ENCODE assay signal across 38 cellular contexts in the genomic region with DNA sequence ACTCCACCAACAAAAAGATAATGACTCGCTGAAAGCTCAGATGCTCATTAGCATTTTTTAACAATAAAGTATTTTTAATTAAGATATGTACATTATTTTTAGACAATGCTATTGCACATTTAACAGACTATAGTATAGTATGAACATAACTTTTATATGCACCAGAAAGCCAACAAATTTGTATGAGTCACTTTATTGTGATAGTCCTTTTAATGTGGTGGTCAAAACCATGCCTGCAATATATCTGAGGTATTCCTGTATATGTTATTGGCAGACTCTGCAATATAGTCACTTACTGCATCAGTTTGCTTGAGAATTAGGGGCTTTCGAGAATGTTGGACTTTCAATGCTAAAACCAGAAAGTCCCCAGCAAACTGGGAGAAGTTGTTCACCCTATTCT. TPM values are rescaled to one million over a fixed set of nuclear protein-coding genes. Genes with fewer than 3 reads are reported as not detected.
"Had no signal": no experiment of that assay in that cellular context is flagged by ENCODE, and none has a peak within 500 bp of the region (broad histone marks: within the 10 kb centered on the region; RNA-seq: fewer than 3 reads in every experiment).

No MANE protein-coding gene starts in this region.

- H3K27me3 ChIP-seq: MG63 had no signal

- DNase-seq: Karpas-422, Kasumi-1, MG63, MM.1S, MV-4-11, NCI-H1048, NCI-H1092, NCI-H1092 treated with DMSO at 0.1 percent for 48 hours, NCI-H1105, NCI-H1105 treated with DMSO at 0.1 percent for 48 hours, NCI-H1417, NCI-H1417 treated with DMSO at 0.1 percent for 48 hours, NCI-H1436, NCI-H1436 treated with DMSO at 0.1 percent for 48 hours, NCI-H146, NCI-H1694, NCI-H1694 treated with DMSO at 0.1 percent for 48 hours, NCI-H187, NCI-H187 treated with DMSO at 0.1 percent for 48 hours, NCI-H1930, NCI-H2029, NCI-H2029 treated with DMSO at 0.1 percent for 48 hours, NCI-H2081, NCI-H2081 treated with DMSO at 0.1 percent for 48 hours, NCI-H2107, NCI-H2171, NCI-H2171 treated with DMSO at 0.1 percent for 48 hours, NCI-H2227 treated with DMSO at 0.1 percent for 48 hours, NCI-H226, NCI-H345, NCI-H446, NCI-H446 treated with DMSO at 0.1 percent for 48 hours, NCI-H510A, NCI-H510A treated with DMSO at 0.1 percent for 48 hours had no signal

- H3K4me3 ChIP-seq: MG63 had no signal

- H3K36me3 ChIP-seq: MG63 had no signal

- H3K9me3 ChIP-seq: MG63 had no signal

RNA-seq across cellular contexts. Expression of a gene that starts 51.7 kb away (rescaled TPM):
- total RNA-seq: LHCN-M2, M059J, MCF 10A, NCI-H460 had no signal
